In genomic region chr9:136694163-136694864, GRCh38 we compare ENCODE assay signal across 8 cellular contexts. TPM values are rescaled to one million over a fixed set of nuclear protein-coding genes. Genes with fewer than 3 reads are reported as not detected.
DNase-seq lines count a peak whose midpoint lies in the region; ATAC-seq and TF ChIP-seq lines count a peak whose summit lies in the region.

No MANE protein-coding gene starts in this region.

- H3K27ac Mint-ChIP-seq in Calu3 (ENCODE audit: unreplicated experiment) = no peak overlapping the region

- H3K27ac ChIP-seq in WERI-Rb-1 (peak overlapping the region; percentile 99), trophoblast cell (ENCODE audit: low read depth, low read length) (no peak overlapping the region)

- H3K79me1 ChIP-seq in trophoblast cell (ENCODE audit: low read length) = no peaks in the 10 kb centered on the region

- H2AK5ac ChIP-seq in trophoblast cell (ENCODE audit: low read length) = no peak overlapping the region

- no peak overlapping the region for H2BK120ac ChIP-seq in trophoblast cell (ENCODE audit: insufficient read depth, low read length, poor library complexity)

- H3K4me3 ChIP-seq in HFF-Myc (replicated peaks; ENCODE audit: low read depth, low read length) = no peak overlapping the region
- H3K4me3 ChIP-seq in WERI-Rb-1 (ENCODE audit: low read depth, low read length) = no peak overlapping the region
- H3K4me3 ChIP-seq in fibroblast of villous mesenchyme (ENCODE audit: low read depth, low read length) = no peak overlapping the region
- H3K4me3 ChIP-seq in trophoblast cell (ENCODE audit: low read depth, low read length) = no peak overlapping the region

- H3K36me3 ChIP-seq in WERI-Rb-1 (no peaks in the 10 kb centered on the region), trophoblast cell (ENCODE audit: control insufficient read depth in 1 of 2, insufficient read depth in 2 of 2, low read length in 2 of 2) (no peaks in the 10 kb centered on the region)

- H2AFZ ChIP-seq in trophoblast cell (ENCODE audit: insufficient read depth, low read length, poor library complexity) = no peak overlapping the region

- no peak overlapping the region for H4K8ac ChIP-seq in trophoblast cell (ENCODE audit: low read depth, low read length)

- H2BK5ac ChIP-seq in trophoblast cell (ENCODE audit: low read depth, low read length, poor library complexity) = no peak overlapping the region

- no peaks in the 10 kb centered on the region for H3K79me2 ChIP-seq in trophoblast cell (ENCODE audit: control insufficient read depth, insufficient read depth, low read length, poor library complexity)

- H3K18ac ChIP-seq in trophoblast cell (ENCODE audit: low read length) = no peak overlapping the region

- H3K4me1 Mint-ChIP-seq in Calu3 (ENCODE audit: low read depth, unreplicated experiment) = peaks cover 36% of the 10 kb centered on the region

- H3K27me3 Mint-ChIP-seq in Calu3 (ENCODE audit: unreplicated experiment) = no peaks in the 10 kb centered on the region

- TF ChIP-seq CTCF in Calu3 (IDR thresholded peaks at IDR 0.05; ENCODE audit: unreplicated experiment) (peak; percentile 86), HFF-Myc (IDR thresholded peaks at IDR 0.05; ENCODE audit: low read depth, low read length, missing control alignments) (peak; percentile 79), WERI-Rb-1 (IDR thresholded peaks at IDR 0.05; ENCODE audit: low read depth, low read length) (peak; percentile 76), fibroblast of villous mesenchyme (IDR thresholded peaks at IDR 0.05; ENCODE audit: insufficient read depth, low read depth, low read length) (peak; percentile 72)

- no peak for TF ChIP-seq POLR2A in GM18505 (IDR thresholded peaks at IDR 0.05; ENCODE audit: borderline replicate concordance, extremely low read depth, insufficient read depth, insufficient read length)

- H3K4me1 ChIP-seq in trophoblast cell (ENCODE audit: control insufficient read depth in 1 of 2, insufficient read depth in 2 of 2, low read length in 2 of 2) = peaks cover 3 to 9% of the 10 kb centered on the region in 2 experiments

- no peak overlapping the region for H3K4me2 ChIP-seq in trophoblast cell (ENCODE audit: low read length)

- CTCF ChIA-PET in Calu3 (lab: Charles Lee) = interaction anchor here (0.6 to 1.1 kb wide), 3 partner anchors 23 to 209 kb away, joined by 3 to 9 read pairs (median 3); no protein-coding TSS in a partner anchor

- intact Hi-C loops in Calu3 (cut with micrococcal nuclease; ENCODE audit: unreplicated experiment) = no loop called here

- no peaks in the 10 kb centered on the region for H3K9me3 Mint-ChIP-seq in Calu3 (ENCODE audit: low read depth, unreplicated experiment)

- peak; percentile 73 for DNase-seq in Calu3
- DNase-seq in HFF-Myc (ENCODE audit: extremely low read depth, low read depth) = no peak
- DNase-seq in WERI-Rb-1 = peak; percentile 80
- DNase-seq in fibroblast of villous mesenchyme (ENCODE audit: low read depth) = peak; percentile 37
- DNase-seq in trophoblast cell = peak; percentile 6 to 43
- DNase-seq in stimulated activated naive CD4-positive, alpha-beta T cell treated with Interleukin-2 at 50 U/mL for 16 hours (lab: John Stamatoyannopoulos, UW) = no peak

- no peak overlapping the region for H2BK12ac ChIP-seq in trophoblast cell (ENCODE audit: low read length)

- no TSS peak for BruUV-seq in Calu3 (replicated peaks; lab: Mats Ljungman, UMichigan)

- H3K14ac ChIP-seq in trophoblast cell (ENCODE audit: low read length) = no peak overlapping the region

- no peak overlapping the region for H4K12ac ChIP-seq in trophoblast cell (ENCODE audit: low read depth, low read length)

- no peaks in the 10 kb centered on the region for H3K9me3 ChIP-seq in WERI-Rb-1 (ENCODE audit: severe bottlenecking)
- H3K9me3 ChIP-seq in trophoblast cell (ENCODE audit: insufficient read depth, low read depth, low read length) = peaks cover 6% of the 10 kb centered on the region

- H3K36me3 Mint-ChIP-seq in Calu3 (ENCODE audit: insufficient read depth, unreplicated experiment) = peaks cover 18% of the 10 kb centered on the region

- no peak overlapping the region for H3K9ac ChIP-seq in trophoblast cell (ENCODE audit: low read length)

- WGBS in trophoblast cell (ENCODE audit: extremely low coverage, insufficient coverage, insufficient read length) = no CpG with 5 or more reads among the region's 32 CpGs

- no peak for ATAC-seq in HG02852 (IDR thresholded peaks at IDR 0.05; ENCODE audit: unreplicated experiment)
- ATAC-seq in GM18505 (IDR thresholded peaks at IDR 0.05; ENCODE audit: unreplicated experiment) = no peak

- H3K4ac ChIP-seq in trophoblast cell (ENCODE audit: low read depth, low read length) = no peak overlapping the region

- no peak overlapping the region for H4K91ac ChIP-seq in trophoblast cell (ENCODE audit: low read depth, low read length)

- no peak overlapping the region for H3K4me3 Mint-ChIP-seq in Calu3 (ENCODE audit: low read depth, unreplicated experiment)

- H3K27me3 ChIP-seq in WERI-Rb-1 (ENCODE audit: insufficient read depth, low read depth, severe bottlenecking) = no peaks in the 10 kb centered on the region
- no peaks in the 10 kb centered on the region for H3K27me3 ChIP-seq in trophoblast cell (ENCODE audit: insufficient read depth, low read length)

- no peak overlapping the region for H3K23ac ChIP-seq in trophoblast cell (ENCODE audit: low read length)

RNA-seq across cellular contexts. Expression of gene AGPAT2, which starts 7.1 kb away (rescaled TPM):
- total RNA-seq in Calu3 (2022) = 40.4 and 45.4 TPM in 2 replicates
- 31.5 and 34.5 TPM in 2 replicates for total RNA-seq in fibroblast of villous mesenchyme
- polyA plus RNA-seq in trophoblast cell (2013) = 16.6 and 17.1 TPM in 2 replicates

RNA-seq across cellular contexts. Expression of gene DIPK1B, which starts 18.1 kb away (rescaled TPM):
- total RNA-seq in Calu3 (2022) (4.0 TPM in 2 replicates), fibroblast of villous mesenchyme (under 0.01 and 0.43 TPM in 2 replicates)
- polyA plus RNA-seq in trophoblast cell (2013) = 29.3 and 30.2 TPM in 2 replicates

RNA-seq across cellular contexts. Expression of gene EGFL7, which starts 31.6 kb away (rescaled TPM):
- total RNA-seq in Calu3 (2022) (1.2 and 1.3 TPM in 2 replicates), fibroblast of villous mesenchyme (7.7 and 9.9 TPM in 2 replicates)
- polyA plus RNA-seq in trophoblast cell (2013) = 29.6 and 29.9 TPM in 2 replicates

RNA-seq across cellular contexts. Expression of gene LCN10, which starts 48.4 kb away (rescaled TPM):
- total RNA-seq in Calu3 (2022) = 0.33 and 1.9 TPM in 2 replicates
- total RNA-seq in fibroblast of villous mesenchyme = under 0.01 TPM in 1 of 2 replicates, not detected in the other
- polyA plus RNA-seq in trophoblast cell (2013) = 0.03 and 0.06 TPM in 2 replicates

RNA-seq across cellular contexts. Expression of gene LCN6, which starts 54.0 kb away (rescaled TPM):
- not detected in 2 replicates for total RNA-seq in Calu3 (2022)
- not detected in 2 replicates for total RNA-seq in fibroblast of villous mesenchyme
- not detected in 2 replicates for polyA plus RNA-seq in trophoblast cell (2013)

Comparison
In these comparisons a context has a peak if more than half of its experiments do, and no peak if none do; other contexts are left out.
1. DNase-seq: peak in Calu3 (single experiment), WERI-Rb-1 (single experiment), fibroblast of villous mesenchyme (single experiment) and trophoblast cell (2 of 2); none in HFF-Myc (single experiment) and stimulated activated naive CD4-positive, alpha-beta T cell treated with Interleukin-2 at 50 U/mL for 16 hours (single experiment).
2. Peak in every context shown above with its lines, with median percentiles within 50 percentile points of each other: CTCF ChIP-seq.